1 cellular context compared by ENCODE assay signal in the genomic region with DNA sequence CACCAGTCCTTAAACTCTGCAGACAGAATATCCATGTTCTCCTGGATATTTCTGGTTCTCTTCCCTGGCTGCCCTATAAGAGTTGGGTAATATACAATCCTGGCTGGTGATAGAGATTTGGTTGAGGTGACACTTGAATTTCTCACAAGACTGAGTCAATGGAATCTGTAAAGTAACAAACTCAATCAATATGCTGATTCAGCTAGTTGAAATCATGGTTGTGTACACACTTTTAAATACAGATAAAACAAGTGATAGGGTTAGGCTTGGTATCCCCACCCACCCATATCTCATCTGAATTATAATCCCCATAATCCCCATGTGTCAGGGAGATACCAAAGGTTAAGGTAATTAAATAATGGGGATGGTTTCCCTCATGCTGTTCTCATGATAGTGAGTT.
TF ChIP-seq lines count a peak whose summit lies in the region.

No MANE protein-coding gene starts in this region.

TF ChIP-seq in HepG2, 621 proteins besides CTCF, POLR2A, EP300 and RAD21 (continued from another document):
- TF ChIP-seq, protein P1, sequence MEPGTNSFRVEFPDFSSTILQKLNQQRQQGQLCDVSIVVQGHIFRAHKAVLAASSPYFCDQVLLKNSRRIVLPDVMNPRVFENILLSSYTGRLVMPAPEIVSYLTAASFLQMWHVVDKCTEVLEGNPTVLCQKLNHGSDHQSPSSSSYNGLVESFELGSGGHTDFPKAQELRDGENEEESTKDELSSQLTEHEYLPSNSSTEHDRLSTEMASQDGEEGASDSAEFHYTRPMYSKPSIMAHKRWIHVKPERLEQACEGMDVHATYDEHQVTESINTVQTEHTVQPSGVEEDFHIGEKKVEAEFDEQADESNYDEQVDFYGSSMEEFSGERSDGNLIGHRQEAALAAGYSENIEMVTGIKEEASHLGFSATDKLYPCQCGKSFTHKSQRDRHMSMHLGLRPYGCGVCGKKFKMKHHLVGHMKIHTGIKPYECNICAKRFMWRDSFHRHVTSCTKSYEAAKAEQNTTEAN (CRISPR knock-in tag; conservative IDR thresholded peaks at IDR 0.05) = no peak
- TF ChIP-seq MAFK (conservative IDR thresholded peaks at IDR 0.05 in 1 of 2, IDR thresholded peaks at IDR 0.05 in 1 of 2; ENCODE audit: low read length in 2 of 2) (peak; percentile 63 to 87), SATB2 (CRISPR knock-in tag; IDR thresholded peaks at IDR 0.05) (no peak), YEATS4 (CRISPR knock-in tag; IDR thresholded peaks at IDR 0.05; ENCODE audit: borderline replicate concordance) (no peak), ZNF557 (CRISPR knock-in tag; IDR thresholded peaks at IDR 0.05) (no peak), KLF9 (CRISPR knock-in tag; IDR thresholded peaks at IDR 0.05; ENCODE audit: low read depth) (no peak), NONO (IDR thresholded peaks at IDR 0.05) (no peak), NONO (CRISPR knock-in tag; conservative IDR thresholded peaks at IDR 0.05) (no peak), NFATC3 (CRISPR knock-in tag; IDR thresholded peaks at IDR 0.05) (no peak), ZNF747 (CRISPR knock-in tag; IDR thresholded peaks at IDR 0.05; ENCODE audit: borderline replicate concordance) (no peak), ZNF550 (CRISPR knock-in tag; IDR thresholded peaks at IDR 0.05; ENCODE audit: borderline replicate concordance) (no peak), MAFF (IDR thresholded peaks at IDR 0.05; ENCODE audit: low read depth, low read length) (peak; percentile 75), ZNF354B (CRISPR knock-in tag; IDR thresholded peaks at IDR 0.05) (no peak), ZSCAN12 (CRISPR knock-in tag; IDR thresholded peaks at IDR 0.05) (no peak)
- TF ChIP-seq, protein P2, sequence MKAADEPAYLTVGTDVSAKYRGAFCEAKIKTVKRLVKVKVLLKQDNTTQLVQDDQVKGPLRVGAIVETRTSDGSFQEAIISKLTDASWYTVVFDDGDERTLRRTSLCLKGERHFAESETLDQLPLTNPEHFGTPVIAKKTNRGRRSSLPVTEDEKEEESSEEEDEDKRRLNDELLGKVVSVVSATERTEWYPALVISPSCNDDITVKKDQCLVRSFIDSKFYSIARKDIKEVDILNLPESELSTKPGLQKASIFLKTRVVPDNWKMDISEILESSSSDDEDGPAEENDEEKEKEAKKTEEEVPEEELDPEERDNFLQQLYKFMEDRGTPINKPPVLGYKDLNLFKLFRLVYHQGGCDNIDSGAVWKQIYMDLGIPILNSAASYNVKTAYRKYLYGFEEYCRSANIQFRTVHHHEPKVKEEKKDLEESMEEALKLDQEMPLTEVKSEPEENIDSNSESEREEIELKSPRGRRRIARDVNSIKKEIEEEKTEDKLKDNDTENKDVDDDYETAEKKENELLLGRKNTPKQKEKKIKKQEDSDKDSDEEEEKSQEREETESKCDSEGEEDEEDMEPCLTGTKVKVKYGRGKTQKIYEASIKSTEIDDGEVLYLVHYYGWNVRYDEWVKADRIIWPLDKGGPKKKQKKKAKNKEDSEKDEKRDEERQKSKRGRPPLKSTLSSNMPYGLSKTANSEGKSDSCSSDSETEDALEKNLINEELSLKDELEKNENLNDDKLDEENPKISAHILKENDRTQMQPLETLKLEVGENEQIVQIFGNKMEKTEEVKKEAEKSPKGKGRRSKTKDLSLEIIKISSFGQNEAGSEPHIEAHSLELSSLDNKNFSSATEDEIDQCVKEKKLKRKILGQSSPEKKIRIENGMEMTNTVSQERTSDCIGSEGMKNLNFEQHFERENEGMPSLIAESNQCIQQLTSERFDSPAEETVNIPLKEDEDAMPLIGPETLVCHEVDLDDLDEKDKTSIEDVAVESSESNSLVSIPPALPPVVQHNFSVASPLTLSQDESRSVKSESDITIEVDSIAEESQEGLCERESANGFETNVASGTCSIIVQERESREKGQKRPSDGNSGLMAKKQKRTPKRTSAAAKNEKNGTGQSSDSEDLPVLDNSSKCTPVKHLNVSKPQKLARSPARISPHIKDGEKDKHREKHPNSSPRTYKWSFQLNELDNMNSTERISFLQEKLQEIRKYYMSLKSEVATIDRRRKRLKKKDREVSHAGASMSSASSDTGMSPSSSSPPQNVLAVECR (CRISPR knock-in tag; IDR thresholded peaks at IDR 0.05; ENCODE audit: borderline replicate concordance) = no peak
- TF ChIP-seq, protein P3, sequence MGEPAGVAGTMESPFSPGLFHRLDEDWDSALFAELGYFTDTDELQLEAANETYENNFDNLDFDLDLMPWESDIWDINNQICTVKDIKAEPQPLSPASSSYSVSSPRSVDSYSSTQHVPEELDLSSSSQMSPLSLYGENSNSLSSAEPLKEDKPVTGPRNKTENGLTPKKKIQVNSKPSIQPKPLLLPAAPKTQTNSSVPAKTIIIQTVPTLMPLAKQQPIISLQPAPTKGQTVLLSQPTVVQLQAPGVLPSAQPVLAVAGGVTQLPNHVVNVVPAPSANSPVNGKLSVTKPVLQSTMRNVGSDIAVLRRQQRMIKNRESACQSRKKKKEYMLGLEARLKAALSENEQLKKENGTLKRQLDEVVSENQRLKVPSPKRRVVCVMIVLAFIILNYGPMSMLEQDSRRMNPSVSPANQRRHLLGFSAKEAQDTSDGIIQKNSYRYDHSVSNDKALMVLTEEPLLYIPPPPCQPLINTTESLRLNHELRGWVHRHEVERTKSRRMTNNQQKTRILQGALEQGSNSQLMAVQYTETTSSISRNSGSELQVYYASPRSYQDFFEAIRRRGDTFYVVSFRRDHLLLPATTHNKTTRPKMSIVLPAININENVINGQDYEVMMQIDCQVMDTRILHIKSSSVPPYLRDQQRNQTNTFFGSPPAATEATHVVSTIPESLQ (CRISPR knock-in tag; conservative IDR thresholded peaks at IDR 0.05) = no peak
